In the genomic region with DNA sequence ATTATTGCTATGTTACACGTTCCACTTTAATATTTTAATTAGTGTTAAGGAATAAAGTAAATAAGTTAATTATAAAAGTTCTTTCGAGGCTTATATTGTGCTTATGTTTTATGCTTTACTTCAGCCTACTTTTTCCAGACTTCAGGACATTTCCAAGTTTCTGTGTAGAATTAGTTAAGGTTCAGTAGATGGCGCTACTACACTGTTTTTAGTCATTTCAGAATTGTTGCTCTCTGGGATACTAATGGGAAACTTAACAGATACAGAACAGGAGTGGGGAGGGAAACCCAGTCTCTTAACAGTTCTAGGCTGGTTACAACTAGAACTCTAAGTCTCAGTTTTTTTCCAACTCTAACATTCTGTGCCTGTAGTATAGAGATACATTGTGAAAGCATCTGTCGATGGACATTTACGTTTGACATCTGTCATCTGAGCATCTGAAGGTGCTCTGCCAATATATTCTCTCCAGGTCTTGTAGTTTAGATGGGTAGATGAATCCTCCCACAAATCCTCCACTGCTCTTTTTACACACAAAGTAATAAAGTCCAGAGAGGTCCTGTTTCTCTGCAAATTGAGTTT, we compare ENCODE assay signal across 8 cellular contexts.
DNase-seq lines count a peak whose midpoint lies in the region; ATAC-seq, FAIRE-seq and TF ChIP-seq lines count a peak whose summit lies in the region.

No MANE protein-coding gene starts in this region.

- H3K36me3 ChIP-seq in KMS-11 (ENCODE audit: insufficient read depth): no peaks in the 10 kb centered on the region
- no peaks in the 10 kb centered on the region for H3K36me3 ChIP-seq in adipocyte (ENCODE audit: control insufficient read depth, insufficient read depth, low read length, severe bottlenecking)

- H4K20me1 ChIP-seq in KMS-11 (ENCODE audit: insufficient read depth): no peaks in the 10 kb centered on the region

- no peaks in the 10 kb centered on the region for H3K36me3 Mint-ChIP-seq in activated naive CD8-positive, alpha-beta T cell treated with anti-CD3 and anti-CD28 coated beads, Interleukin-2, amount 50 U/mL, for 24 hours (ENCODE audit: low read depth)

- H3K27ac Mint-ChIP-seq in activated naive CD8-positive, alpha-beta T cell treated with anti-CD3 and anti-CD28 coated beads, Interleukin-2, amount 50 U/mL, for 24 hours: no peak overlapping the region

- H3K9me3 ChIP-seq in adipocyte (ENCODE audit: control insufficient read depth, low read length): no peaks in the 10 kb centered on the region

- no peak overlapping the region for H3K27ac ChIP-seq in KMS-11

- no peaks in the 10 kb centered on the region for H3K27me3 ChIP-seq in KMS-11 (ENCODE audit: insufficient read depth, low read depth)
- no peaks in the 10 kb centered on the region for H3K27me3 ChIP-seq in adipocyte (replicated peaks; ENCODE audit: control insufficient read depth, insufficient read depth, low read length)

- DNase-seq in D721Med (ENCODE audit: insufficient read length, low spot score): no peak
- DNase-seq in adipocyte (ENCODE audit: low read depth): peak; percentile 89
- DNase-seq in kidney glomerular epithelial cell (lab: John Stamatoyannopoulos, UW): peak; percentile 65
- DNase-seq in central memory CD4-positive, alpha-beta T cell: no peak
- no peak for DNase-seq in activated naive CD8-positive, alpha-beta T cell treated with anti-CD3 and anti-CD28 coated beads, Interleukin-2, amount 50 U/mL, for 24 hours
- DNase-seq in DMS153 treated with DMSO at 0.1 percent for 48 hours (lab: John Stamatoyannopoulos, UW; ENCODE audit: unreplicated experiment): no peak

- no peaks in the 10 kb centered on the region for H3K4me1 Mint-ChIP-seq in activated naive CD8-positive, alpha-beta T cell treated with anti-CD3 and anti-CD28 coated beads, Interleukin-2, amount 50 U/mL, for 24 hours

- no peak overlapping the region for H3K4me3 ChIP-seq in KMS-11 (IDR thresholded peaks at IDR 0.05; ENCODE audit: insufficient read depth, low read depth, low read length)
- no peak overlapping the region for H3K4me3 ChIP-seq in adipocyte (ENCODE audit: low read length)

- no peaks in the 10 kb centered on the region for H3K9me3 Mint-ChIP-seq in activated naive CD8-positive, alpha-beta T cell treated with anti-CD3 and anti-CD28 coated beads, Interleukin-2, amount 50 U/mL, for 24 hours

- H2AFZ ChIP-seq in KMS-11 (ENCODE audit: low read depth): no peak overlapping the region

- no peak overlapping the region for H3K4me3 Mint-ChIP-seq in activated naive CD8-positive, alpha-beta T cell treated with anti-CD3 and anti-CD28 coated beads, Interleukin-2, amount 50 U/mL, for 24 hours

- H3K27me3 Mint-ChIP-seq in activated naive CD8-positive, alpha-beta T cell treated with anti-CD3 and anti-CD28 coated beads, Interleukin-2, amount 50 U/mL, for 24 hours: peaks cover 13% of the 10 kb centered on the region

- H3K79me2 ChIP-seq in KMS-11 (ENCODE audit: insufficient read depth, low read depth): no peaks in the 10 kb centered on the region

- peak; percentile 89 for FAIRE-seq in D721Med (lab: Jason Lieb, UNC)

- no peak overlapping the region for H3K4me2 ChIP-seq in KMS-11

- TF ChIP-seq CTCF in D721Med (IDR thresholded peaks at IDR 0.05; ENCODE audit: insufficient read depth, missing control alignments): peak; percentile 81
- peak; percentile 87 for TF ChIP-seq CTCF in KMS-11 (conservative IDR thresholded peaks at IDR 0.05; ENCODE audit: low read depth, low read length)

- H3K9ac ChIP-seq in KMS-11: no peak overlapping the region
- H3K9ac ChIP-seq in adipocyte (ENCODE audit: low read length): no peak overlapping the region

- ATAC-seq in activated naive CD8-positive, alpha-beta T cell treated with anti-CD3 and anti-CD28 coated beads, Interleukin-2, amount 50 U/mL, for 24 hours: no peak
- ATAC-seq in HG03571 (IDR thresholded peaks at IDR 0.05; ENCODE audit: unreplicated experiment): no peak

- H3K4me1 ChIP-seq in KMS-11 (ENCODE audit: low read depth, poor library complexity, severe bottlenecking) (no peaks in the 10 kb centered on the region), adipocyte (ENCODE audit: control insufficient read depth, insufficient read depth, low read length) (peaks cover 4% of the 10 kb centered on the region)

Comparison
In these comparisons a context has a peak if more than half of its experiments do, and no peak if none do; other contexts are left out.
1. DNase-seq: peak in adipocyte (single experiment) and kidney glomerular epithelial cell (single experiment); none in D721Med (single experiment), central memory CD4-positive, alpha-beta T cell (single experiment), activated naive CD8-positive, alpha-beta T cell treated with anti-CD3 and anti-CD28 coated beads, Interleukin-2, amount 50 U/mL, for 24 hours (single experiment) and DMS153 treated with DMSO at 0.1 percent for 48 hours (single experiment).